Comparison of ENCODE assay signal across 8 cellular contexts in genomic region chr3:57983734-57984518, GRCh38. TPM values are rescaled to one million over a fixed set of nuclear protein-coding genes. Genes with fewer than 3 reads are reported as not detected.
DNase-seq lines count a peak whose midpoint lies in the region; ATAC-seq, FAIRE-seq and TF ChIP-seq lines count a peak whose summit lies in the region.

No MANE protein-coding gene starts in this region.

- ATAC-seq in GM18520 (IDR thresholded peaks at IDR 0.05; ENCODE audit: unreplicated experiment) (peak; percentile 96), HG02870 (IDR thresholded peaks at IDR 0.05; ENCODE audit: unreplicated experiment) (peak; percentile 98), Right ventricle myocardium inferior (peak; percentile 90)

- H3K4me1 ChIP-seq in small intestine (ENCODE audit: control insufficient read depth in 2 of 2, insufficient read depth in 1 of 2, low read depth in 1 of 2, low read length in 1 of 2), result peaks cover 8% of the 10 kb centered on the region in 2 donors

- no peaks in the 10 kb centered on the region for H3K27me3 Mint-ChIP-seq in progenitor cell of endocrine pancreas

- TF ChIP-seq CTCF in progenitor cell of endocrine pancreas (IDR thresholded peaks at IDR 0.05; ENCODE audit: unreplicated experiment), result no peak

- FAIRE-seq in small intestine (lab: Jason Lieb, UNC), result no peak
- no peak for FAIRE-seq in frontal cortex (lab: Jason Lieb, UNC)

- H3K27ac ChIP-seq in small intestine (ENCODE audit: low read depth in 1 of 2, low read length in 1 of 2), result peak overlapping the region; percentile 50 to 79

- no peak overlapping the region for H3K27ac Mint-ChIP-seq in progenitor cell of endocrine pancreas

- DNase-seq in NCI-H69 (lab: John Stamatoyannopoulos, UW), result peak; percentile 27
- peak; percentile 17 for DNase-seq in activated T-cell treated with anti-CD3 and anti-CD28 coated beads for 4 hours
- DNase-seq in Right ventricle myocardium inferior (ENCODE audit: missing footprints), result no peak
- peak; percentile 98 for DNase-seq in small intestine
- DNase-seq in frontal cortex (ENCODE audit: low spot score in 2 of 2), result no peak
- DNase-seq in progenitor cell of endocrine pancreas (ENCODE audit: low spot score, unreplicated experiment), result no peak

- H3K27me3 ChIP-seq in small intestine (ENCODE audit: control insufficient read depth in 2 of 2, insufficient read depth in 2 of 2, low read length in 2 of 2), result no peaks in the 10 kb centered on the region

- no peak overlapping the region for H3K4me3 Mint-ChIP-seq in progenitor cell of endocrine pancreas (ENCODE audit: low read depth)

- H3K9me3 Mint-ChIP-seq in progenitor cell of endocrine pancreas (ENCODE audit: low read depth), result no peaks in the 10 kb centered on the region

- H3K4me3 ChIP-seq in small intestine (ENCODE audit: low read depth in 1 of 2, low read length in 2 of 2), result no peak overlapping the region

- no peaks in the 10 kb centered on the region for H3K4me1 Mint-ChIP-seq in progenitor cell of endocrine pancreas (ENCODE audit: low read depth)

- H3K36me3 ChIP-seq in small intestine (ENCODE audit: control insufficient read depth in 2 of 2, insufficient read depth in 2 of 2, low read length in 2 of 2), result no peaks in the 10 kb centered on the region

- intact Hi-C loops in Right ventricle myocardium inferior (cut with DNase I), result no loop called here

- 3 to 13% (median 5%) methylated on average over 5 of the region's 5 CpGs for WGBS in small intestine, 3 donors

- no peaks in the 10 kb centered on the region for H3K9me3 ChIP-seq in small intestine (ENCODE audit: control insufficient read depth, low read depth)

- no peaks in the 10 kb centered on the region for H3K36me3 Mint-ChIP-seq in progenitor cell of endocrine pancreas (ENCODE audit: insufficient read depth)

RNA-seq across cellular contexts. Expression of gene FLNB, which starts 24.3 kb away (rescaled TPM):
- total RNA-seq in Right ventricle myocardium inferior (32.1 TPM), frontal cortex (16.3 TPM), progenitor cell of endocrine pancreas (103 and 112 TPM in 2 replicates)
- polyA plus RNA-seq in small intestine, result 100 to 1,000 TPM; 137 to 335 (median 268) TPM

Comparison
In these comparisons a context has a peak if more than half of its experiments do, and no peak if none do; other contexts are left out.
1. DNase-seq: peak in NCI-H69 (single experiment), activated T-cell treated with anti-CD3 and anti-CD28 coated beads for 4 hours (single experiment) and small intestine (single experiment); none in Right ventricle myocardium inferior (single experiment), frontal cortex (0 of 2) and progenitor cell of endocrine pancreas (single experiment).
2. Peak in every context shown above with its lines, with median percentiles within 50 percentile points of each other: ATAC-seq.